31 cellular contexts compared by ENCODE assay signal in genomic region chr2:26979761-26980160, GRCh38. TPM values are rescaled to one million over a fixed set of nuclear protein-coding genes. Genes with fewer than 3 reads are reported as not detected.
DNase-seq lines count a peak whose midpoint lies in the region; ATAC-seq, FAIRE-seq and TF ChIP-seq lines count a peak whose summit lies in the region.
"Had no signal": no experiment of that assay in that cellular context is flagged by ENCODE, and none has a peak within 500 bp of the region (broad histone marks: within the 10 kb centered on the region; RNA-seq: fewer than 3 reads in every experiment).

No MANE protein-coding gene starts in this region.

- H3K18ac ChIP-seq in IMR-90 (ENCODE audit: low read depth, low read length), result no peak overlapping the region

- H2BK120ac ChIP-seq in IMR-90 (ENCODE audit: low read depth, low read length), result no peak overlapping the region

- no peak overlapping the region for H3K27ac ChIP-seq in IMR-90 (ENCODE audit: insufficient read depth, low read length)
- H3K27ac ChIP-seq in astrocyte (ENCODE audit: low read depth, low read length), result no peak overlapping the region
- H3K27ac ChIP-seq in spleen, result peak overlapping the region in 7 of 8 donors; percentile 29 to 61 (median 49)
- H3K27ac ChIP-seq: BLaER1 treated with 17β-estradiol and CSF1 and Interleukin-3, amounts not matched to agents 10 nM and 100 nM; esophagus muscularis mucosa had no signal

- peaks cover 12% of the 10 kb centered on the region for H3K36me3 Mint-ChIP-seq in astrocyte (ENCODE audit: low read depth, unreplicated experiment)
- no peaks in the 10 kb centered on the region for H3K36me3 Mint-ChIP-seq in CD14-positive monocyte
- no peaks in the 10 kb centered on the region for H3K36me3 Mint-ChIP-seq in activated CD4-positive, alpha-beta T cell treated with anti-CD3 and anti-CD28 coated beads, Interleukin-2, amount 10 ng/mL, durations not matched to agents 7 days and 5 days (ENCODE audit: low read depth)
- H3K36me3 Mint-ChIP-seq: activated CD4-positive, alpha-beta memory T cell treated with anti-CD3 and anti-CD28 coated beads for 36 hours; naive B cell had no signal

- H3K56ac ChIP-seq in IMR-90 (ENCODE audit: extremely low read depth, insufficient read depth, low read length), result no peak overlapping the region

- no peak overlapping the region for H4K8ac ChIP-seq in IMR-90 (ENCODE audit: low read depth in 2 of 2, low read length in 2 of 2)

- no peak overlapping the region for H4K5ac ChIP-seq in IMR-90 (ENCODE audit: low read depth, low read length)

- no peaks in the 10 kb centered on the region for H3K27me3 Mint-ChIP-seq in astrocyte (ENCODE audit: low read depth, unreplicated experiment)
- peaks cover 5 to 9% (median 7%) of the 10 kb centered on the region in 3 donors for H3K27me3 Mint-ChIP-seq in CD14-positive monocyte (ENCODE audit: low read depth in 3 of 3)
- H3K27me3 Mint-ChIP-seq in activated CD4-positive, alpha-beta T cell treated with anti-CD3 and anti-CD28 coated beads, Interleukin-2, amount 10 ng/mL, durations not matched to agents 7 days and 5 days, result peaks cover 16% of the 10 kb centered on the region
- H3K27me3 Mint-ChIP-seq: activated CD4-positive, alpha-beta memory T cell treated with anti-CD3 and anti-CD28 coated beads for 36 hours had no signal

- H3K9me3 ChIP-seq in IMR-90 (ENCODE audit: control insufficient read depth, insufficient read depth, low read length) (no peaks in the 10 kb centered on the region), astrocyte (ENCODE audit: insufficient read depth, low read depth, low read length) (no peaks in the 10 kb centered on the region), spleen (no peaks in the 10 kb centered on the region), mucosa of descending colon (no peaks in the 10 kb centered on the region)
- H3K9me3 ChIP-seq: BLaER1 treated with 17β-estradiol and CSF1 and Interleukin-3, amounts not matched to agents 10 nM and 100 nM; Caco-2; esophagus muscularis mucosa had no signal

- H2BK20ac ChIP-seq in IMR-90 (ENCODE audit: low read depth, low read length), result no peak overlapping the region

- no TSS peak for BruUV-seq in IMR-90 (replicated peaks; lab: Mats Ljungman, UMichigan)

- intact Hi-C loops in IMR-90 (cut with micrococcal nuclease), result no loop called here
- intact Hi-C loops in spleen (cut with DNase I; ENCODE audit: low total_unique reads), result no loop called here
- intact Hi-C loops in CD14-positive monocyte (cut with micrococcal nuclease), result no loop called here
- intact Hi-C loops in mucosa of descending colon (cut with DNase I, micrococcal nuclease), result no loop called here

- 67% methylated on average over 1 of the region's 2 CpGs; no CpG with 5 or more reads in 1 of the 2 experiments for WGBS in IMR-90 (ENCODE audit: extremely low coverage in 2 of 2, insufficient read length in 1 of 2), 2 experiments
- 48 to 78% (median 68%) methylated on average over 2 of the region's 2 CpGs for WGBS in spleen, 5 donors

- TF ChIP-seq CTCF in IMR-90 (conservative IDR thresholded peaks at IDR 0.05; ENCODE audit: low read depth, low read length), result no peak
- TF ChIP-seq CTCF in astrocyte (IDR thresholded peaks at IDR 0.05; ENCODE audit: insufficient read depth, low read depth, low read length), result no peak
- TF ChIP-seq CTCF in spleen (IDR thresholded peaks at IDR 0.05 in 8 of 11, conservative IDR thresholded peaks at IDR 0.05 in 3 of 11), result no peak
- TF ChIP-seq CTCF in CD14-positive monocyte (IDR thresholded peaks at IDR 0.05), result no peak
- TF ChIP-seq CTCF in mucosa of descending colon (IDR thresholded peaks at IDR 0.05), result no peak

- in situ Hi-C loops in IMR-90 (cut with MboI; ENCODE audit: low sequenced_read_pairs), result no loop called here

- CTCF ChIA-PET in IMR-90 (lab: Yijun Ruan, JAX), result no interaction called here
- CTCF ChIA-PET in activated CD4-positive, alpha-beta T cell treated with anti-CD3 and anti-CD28 coated beads, Interleukin-2, amount 10 ng/mL, durations not matched to agents 7 days and 5 days (lab: Charles Lee), result interaction anchor here (0.7 kb wide), 1 partner anchor 37 kb away, joined by 3 read pairs; no protein-coding TSS in a partner anchor

- no peaks in the 10 kb centered on the region for H3K36me3 ChIP-seq in IMR-90 (ENCODE audit: control insufficient read depth, insufficient read depth, low read length)
- H3K36me3 ChIP-seq in astrocyte (ENCODE audit: insufficient read depth, low read length), result no peaks in the 10 kb centered on the region
- H3K36me3 ChIP-seq in spleen, result no peaks in the 10 kb centered on the region
- no peaks in the 10 kb centered on the region for H3K36me3 ChIP-seq in mucosa of descending colon (ENCODE audit: low read depth)
- H3K36me3 ChIP-seq: BLaER1 treated with 17β-estradiol and CSF1 and Interleukin-3, amounts not matched to agents 10 nM and 100 nM; esophagus muscularis mucosa had no signal

- no peak overlapping the region for H3K14ac ChIP-seq in IMR-90 (replicated peaks; ENCODE audit: low read depth, low read length)

- FAIRE-seq in astrocyte (lab: Jason Lieb, UNC), result no peak
- FAIRE-seq: endometrium, HTR-8/SVneo, TTC549 had no signal

- ATAC-seq in IMR-90 (ENCODE audit: low read depth), result peak; percentile 48
- ATAC-seq in mucosa of descending colon, result no peak
- ATAC-seq: activated T-cell treated with anti-CD3 and anti-CD28 coated beads, Interleukin-2, amount 50 U/mL, for 72 hours; GM23338; PC-3; Right ventricle myocardium inferior; SK-N-SH treated with all-trans-retinoic acid at 6 μM for 48 hours had no signal

- H2AFZ ChIP-seq in IMR-90 (replicated peaks; ENCODE audit: low read length, poor library complexity) (no peak overlapping the region), astrocyte (ENCODE audit: low read depth, low read length) (no peak overlapping the region)
- H2AFZ ChIP-seq: GM23338 had no signal

- H3K4ac ChIP-seq in IMR-90 (ENCODE audit: low read depth, low read length), result no peak overlapping the region

- TF ChIP-seq RAD21 in IMR-90 (IDR thresholded peaks at IDR 0.05; ENCODE audit: low read length), result no peak

- H3K4me1 ChIP-seq in IMR-90 (ENCODE audit: control insufficient read depth, insufficient read depth, low read length) (peaks cover 6% of the 10 kb centered on the region), astrocyte (ENCODE audit: insufficient read depth, low read length) (peaks cover 7% of the 10 kb centered on the region), spleen (peaks cover 0 to 15% (median 5%) of the 10 kb centered on the region in 6 donors), mucosa of descending colon (ENCODE audit: low read depth) (peaks cover 27% of the 10 kb centered on the region)
- H3K4me1 ChIP-seq: BLaER1 treated with 17β-estradiol and CSF1 and Interleukin-3, amounts not matched to agents 10 nM and 100 nM had no signal

- no peak overlapping the region for H2BK15ac ChIP-seq in IMR-90 (ENCODE audit: low read depth, low read length)

- H3K4me3 Mint-ChIP-seq in astrocyte (ENCODE audit: unreplicated experiment) (peak overlapping the region; percentile 65), CD14-positive monocyte (no peak overlapping the region)
- H3K4me3 Mint-ChIP-seq in activated CD4-positive, alpha-beta T cell treated with anti-CD3 and anti-CD28 coated beads, Interleukin-2, amount 10 ng/mL, durations not matched to agents 7 days and 5 days, result no peak overlapping the region
- H3K4me3 Mint-ChIP-seq: activated CD4-positive, alpha-beta memory T cell treated with anti-CD3 and anti-CD28 coated beads for 36 hours; activated T-cell treated with anti-CD3 and anti-CD28 coated beads, Interleukin-2, amount 50 U/mL, for 72 hours; GM23338; T-helper 1 cell treated with Interleukin-12 subunit alpha and Interleukin-12 subunit beta and Interleukin-4 antibody, amounts not matched to agents 30 μg/mL and 1 μg/mL, for 36 hours had no signal

- peaks cover 31% of the 10 kb centered on the region for H3K4me1 Mint-ChIP-seq in astrocyte (ENCODE audit: low read depth, unreplicated experiment)
- H3K4me1 Mint-ChIP-seq in CD14-positive monocyte, result peaks cover 5% of the 10 kb centered on the region
- no peaks in the 10 kb centered on the region for H3K4me1 Mint-ChIP-seq in activated CD4-positive, alpha-beta T cell treated with anti-CD3 and anti-CD28 coated beads, Interleukin-2, amount 10 ng/mL, durations not matched to agents 7 days and 5 days
- H3K4me1 Mint-ChIP-seq: naive B cell had no signal

- peaks cover 7% of the 10 kb centered on the region; the same call in 1 of the 2 replicates for H3K9me1 ChIP-seq in IMR-90 (ENCODE audit: insufficient read depth, low read length)

- H3K27ac Mint-ChIP-seq in astrocyte (ENCODE audit: unreplicated experiment) (peak overlapping the region; percentile 5), CD14-positive monocyte (peak overlapping the region in 1 of 7 donors; percentile 20)
- H3K27ac Mint-ChIP-seq in activated CD4-positive, alpha-beta T cell treated with anti-CD3 and anti-CD28 coated beads, Interleukin-2, amount 10 ng/mL, durations not matched to agents 7 days and 5 days, result no peak overlapping the region
- H3K27ac Mint-ChIP-seq: activated CD4-positive, alpha-beta memory T cell treated with anti-CD3 and anti-CD28 coated beads for 36 hours; activated T-cell treated with anti-CD3 and anti-CD28 coated beads, Interleukin-2, amount 50 U/mL, for 72 hours; GM23338; T-helper 1 cell treated with Interleukin-12 subunit alpha and Interleukin-12 subunit beta and Interleukin-4 antibody, amounts not matched to agents 30 μg/mL and 1 μg/mL, for 36 hours had no signal

- POLR2A ChIA-PET in IMR-90 (lab: Charles Lee; ENCODE audit: unreplicated experiment), result no interaction called here
- POLR2A ChIA-PET in activated CD4-positive, alpha-beta T cell treated with anti-CD3 and anti-CD28 coated beads, Interleukin-2, amount 10 ng/mL, durations not matched to agents 7 days and 5 days (lab: Charles Lee), result interaction anchor here (0.6 kb wide), 2 partner anchors 25 to 28 kb away, joined by 3 to 8 read pairs; no protein-coding TSS in a partner anchor

- H3K4me2 ChIP-seq in IMR-90 (ENCODE audit: low read depth, low read length) (no peak overlapping the region), astrocyte (ENCODE audit: low read length) (peak overlapping the region; percentile 47)
- H3K4me2 ChIP-seq: GM23338 had no signal

- H2AK5ac ChIP-seq in IMR-90 (ENCODE audit: low read depth, low read length), result no peak overlapping the region

- no peak overlapping the region for H2BK5ac ChIP-seq in IMR-90 (ENCODE audit: low read depth, low read length, poor library complexity, severe bottlenecking)

- H2AK9ac ChIP-seq in IMR-90 (replicated peaks; ENCODE audit: low read depth, low read length, poor library complexity), result no peak overlapping the region

- H3K9ac ChIP-seq in IMR-90 (ENCODE audit: low read depth, low read length) (no peak overlapping the region), astrocyte (ENCODE audit: low read length) (no peak overlapping the region)
- H3K9ac ChIP-seq: BLaER1 treated with 17β-estradiol and CSF1 and Interleukin-3, amounts not matched to agents 10 nM and 100 nM had no signal

- dilution Hi-C loops in IMR-90 (cut with HindIII; ENCODE audit: low sequenced_read_pairs, unreplicated experiment), result no loop called here

- H3K79me2 ChIP-seq in astrocyte (ENCODE audit: insufficient read depth, low read length), result no peaks in the 10 kb centered on the region

- H3K4me3 ChIP-seq in IMR-90 (ENCODE audit: insufficient read depth, low read depth, low read length), result no peak overlapping the region
- H3K4me3 ChIP-seq in astrocyte (ENCODE audit: insufficient read depth, low read depth, low read length), result no peak overlapping the region
- no peak overlapping the region for H3K4me3 ChIP-seq in spleen
- H3K4me3 ChIP-seq in mucosa of descending colon, result no peak overlapping the region
- H3K4me3 ChIP-seq: BLaER1 treated with 17β-estradiol and CSF1 and Interleukin-3, amounts not matched to agents 10 nM and 100 nM; esophagus muscularis mucosa; GM23338 had no signal

- H4K20me1 ChIP-seq in IMR-90 (ENCODE audit: insufficient read depth, low read length) (peaks cover 7% of the 10 kb centered on the region; the same call in 1 of the 2 replicates), astrocyte (ENCODE audit: insufficient read depth, low read length) (peaks cover 61% of the 10 kb centered on the region)

- no peak overlapping the region for H3K23ac ChIP-seq in IMR-90 (ENCODE audit: low read depth, low read length)

- H3K9me3 Mint-ChIP-seq in astrocyte (ENCODE audit: unreplicated experiment), result no peaks in the 10 kb centered on the region
- no peaks in the 10 kb centered on the region for H3K9me3 Mint-ChIP-seq in CD14-positive monocyte
- H3K9me3 Mint-ChIP-seq in activated CD4-positive, alpha-beta T cell treated with anti-CD3 and anti-CD28 coated beads, Interleukin-2, amount 10 ng/mL, durations not matched to agents 7 days and 5 days, result no peaks in the 10 kb centered on the region
- H3K9me3 Mint-ChIP-seq: activated CD4-positive, alpha-beta memory T cell treated with anti-CD3 and anti-CD28 coated beads for 36 hours; activated T-cell treated with anti-CD3 and anti-CD28 coated beads, Interleukin-2, amount 50 U/mL, for 72 hours; GM23338; naive B cell; T-helper 1 cell treated with Interleukin-12 subunit alpha and Interleukin-12 subunit beta and Interleukin-4 antibody, amounts not matched to agents 30 μg/mL and 1 μg/mL, for 36 hours had no signal

- H3K79me1 ChIP-seq in IMR-90 (ENCODE audit: low read depth in 1 of 2, low read length in 2 of 2), result peaks cover 8 to 20% of the 10 kb centered on the region in 2 experiments; a peak in 1 of 4 replicates

- TF ChIP-seq POLR2A in IMR-90 (IDR thresholded peaks at IDR 0.05; ENCODE audit: low read depth, low read length), result no peak
- no peak for TF ChIP-seq POLR2A in spleen (IDR thresholded peaks at IDR 0.05)

- no peak overlapping the region for H4K91ac ChIP-seq in IMR-90 (ENCODE audit: insufficient read depth, low read depth, low read length)

- H3K27me3 ChIP-seq in IMR-90 (ENCODE audit: control insufficient read depth, insufficient read depth, low read length) (no peaks in the 10 kb centered on the region; the same call in 1 of the 2 replicates), astrocyte (ENCODE audit: insufficient read depth, low read length) (no peaks in the 10 kb centered on the region), spleen (replicated peaks in 1 of 7) (no peaks in the 10 kb centered on the region)
- H3K27me3 ChIP-seq: BLaER1 treated with 17β-estradiol and CSF1 and Interleukin-3, amounts not matched to agents 10 nM and 100 nM; esophagus muscularis mucosa had no signal

- DNase-seq in IMR-90, result peak; percentile 61
- peak; percentile 61 for DNase-seq in astrocyte (ENCODE audit: low read depth)
- DNase-seq in mucosa of gallbladder (ENCODE audit: low spot score), result peak; percentile 27
- no peak for DNase-seq in spleen
- no peak for DNase-seq in CD14-positive monocyte (ENCODE audit: low spot score)
- DNase-seq in mucosa of descending colon, result no peak
- DNase-seq in NCI-H1048 (lab: John Stamatoyannopoulos, UW), result no peak
- DNase-seq in activated CD4-positive, alpha-beta T cell treated with anti-CD3 and anti-CD28 coated beads, Interleukin-2, amount 10 ng/mL, durations not matched to agents 7 days and 5 days, result no peak
- DNase-seq: activated CD4-positive, alpha-beta memory T cell treated with anti-CD3 and anti-CD28 coated beads for 36 hours; activated CD4-positive, CD25-positive, alpha-beta regulatory T cell treated with anti-CD3 and anti-CD28 coated beads, Interleukin-2, amount 50 U/mL, for 72 hours; activated T-cell treated with anti-CD3 and anti-CD28 coated beads, Interleukin-2, amount 50 U/mL, for 72 hours; Caco-2; DMS53; GF-D8; KG1; mesendoderm; naive B cell; NCI-H1417 treated with DMSO at 0.1 percent for 48 hours; NCI-H2029 treated with DMSO at 0.1 percent for 48 hours; NCI-H524 treated with DMSO at 0.1 percent for 48 hours; PC-3; stimulated activated naive CD4-positive, alpha-beta T cell had no signal

RNA-seq across cellular contexts. Expression of gene MAPRE3, which starts 9.3 kb away (rescaled TPM):
- total RNA-seq in IMR-90 (2012; rRNA removed) (1.8 and 2.5 TPM in 2 replicates), astrocyte (27.0 and 29.0 TPM in 2 replicates), mucosa of gallbladder (25.2 TPM), spleen (10 to 100 TPM in 6 of 7 donors, 1 to 10 TPM in 1; 10.0 to 17.9 (median 11.9) TPM), mucosa of descending colon (10 to 100 TPM; 23.9 to 36.1 (median 35.6) TPM)
- polyA plus RNA-seq in IMR-90 (2012; rRNA removed) (17.3 and 20.3 TPM in 2 replicates), spleen (10 to 100 TPM in 1 of 3 donors, 1 to 10 TPM in 2; 5.2 to 14.0 (median 6.7) TPM), CD14-positive monocyte (1 to 10 TPM; 2.4 to 3.5 TPM)
- polyA plus RNA-seq in IMR-90 (2012; cell fraction: cytosol; rRNA removed), result 12.4 and 18.6 TPM in 2 replicates
- polyA plus RNA-seq in IMR-90 (2012; cell fraction: nucleus; rRNA removed; ENCODE audit: low replicate concordance), result 75.6 and 82.1 TPM in 2 replicates
- total RNA-seq in activated CD4-positive, alpha-beta T cell treated with anti-CD3 and anti-CD28 coated beads, Interleukin-2, amount 10 ng/mL, durations not matched to agents 7 days and 5 days, result 1 to 10 TPM in 1 of 2 experiments, under 1 TPM in 1; 1.00 to 1.3 TPM

RNA-seq across cellular contexts. Expression of gene TMEM214, which starts 53.0 kb away (rescaled TPM):
- total RNA-seq in IMR-90 (2012; rRNA removed) (31.7 and 32.1 TPM in 2 replicates), astrocyte (93.5 and 108 TPM in 2 replicates), mucosa of gallbladder (80.0 TPM), spleen (10 to 100 TPM; 56.1 to 93.1 (median 73.0) TPM), mucosa of descending colon (10 to 100 TPM; 78.9 to 93.3 (median 80.1) TPM)
- polyA plus RNA-seq in IMR-90 (2012; rRNA removed) (121 and 132 TPM in 2 replicates), spleen (10 to 100 TPM; 22.3 to 48.9 (median 26.8) TPM), CD14-positive monocyte (10 to 100 TPM; 18.3 to 26.9 TPM)
- polyA plus RNA-seq in IMR-90 (2012; cell fraction: cytosol; rRNA removed), result 47.0 and 97.1 TPM in 2 replicates
- polyA plus RNA-seq in IMR-90 (2012; cell fraction: nucleus; rRNA removed; ENCODE audit: low replicate concordance), result 273 and 440 TPM in 2 replicates
- total RNA-seq in activated CD4-positive, alpha-beta T cell treated with anti-CD3 and anti-CD28 coated beads, Interleukin-2, amount 10 ng/mL, durations not matched to agents 7 days and 5 days, result 10 to 100 TPM; 73.2 to 77.1 TPM

Comparison
In these comparisons a context has a peak if more than half of its experiments do, and no peak if none do; other contexts are left out.
1. DNase-seq: peak in IMR-90 (single experiment), astrocyte (single experiment) and mucosa of gallbladder (single experiment); none in spleen (single experiment), CD14-positive monocyte (single experiment), mucosa of descending colon (0 of 3), NCI-H1048 (single experiment) and activated CD4-positive, alpha-beta T cell treated with anti-CD3 and anti-CD28 coated beads, Interleukin-2, amount 10 ng/mL, durations not matched to agents 7 days and 5 days (single experiment).
2. H3K27ac ChIP-seq: peak in spleen (7 of 8); none in IMR-90 (single experiment) and astrocyte (single experiment).